Comparison of ENCODE assay signal across 1 cellular context in genomic region chr9:114551750-114552685, GRCh38.
TF ChIP-seq lines count a peak whose summit lies in the region.

No MANE protein-coding gene starts in this region.

TF ChIP-seq in GM12878, 131 proteins besides CTCF, POLR2A, EP300 and RAD21:
- TF ChIP-seq MYC (IDR thresholded peaks at IDR 0.05; ENCODE audit: insufficient read depth, insufficient read length, insufficient replicate concordance, low read length, severe bottlenecking): no peak
- no peak for TF ChIP-seq SREBF2 (IDR thresholded peaks at IDR 0.05; ENCODE audit: low read length)
- TF ChIP-seq HDAC6 (IDR thresholded peaks at IDR 0.05; ENCODE audit: unreplicated experiment): no peak
- no peak for TF ChIP-seq MEF2B (IDR thresholded peaks at IDR 0.05; ENCODE audit: partially characterized antibody, poor library complexity, severe bottlenecking)
- TF ChIP-seq ATF7 (IDR thresholded peaks at IDR 0.05; ENCODE audit: low read depth): no peak
- no peak for TF ChIP-seq BRCA1 (IDR thresholded peaks at IDR 0.05; ENCODE audit: low read depth, low read length)
- no peak for TF ChIP-seq ZBED1 (IDR thresholded peaks at IDR 0.05; ENCODE audit: borderline replicate concordance)
- TF ChIP-seq, protein P1, sequence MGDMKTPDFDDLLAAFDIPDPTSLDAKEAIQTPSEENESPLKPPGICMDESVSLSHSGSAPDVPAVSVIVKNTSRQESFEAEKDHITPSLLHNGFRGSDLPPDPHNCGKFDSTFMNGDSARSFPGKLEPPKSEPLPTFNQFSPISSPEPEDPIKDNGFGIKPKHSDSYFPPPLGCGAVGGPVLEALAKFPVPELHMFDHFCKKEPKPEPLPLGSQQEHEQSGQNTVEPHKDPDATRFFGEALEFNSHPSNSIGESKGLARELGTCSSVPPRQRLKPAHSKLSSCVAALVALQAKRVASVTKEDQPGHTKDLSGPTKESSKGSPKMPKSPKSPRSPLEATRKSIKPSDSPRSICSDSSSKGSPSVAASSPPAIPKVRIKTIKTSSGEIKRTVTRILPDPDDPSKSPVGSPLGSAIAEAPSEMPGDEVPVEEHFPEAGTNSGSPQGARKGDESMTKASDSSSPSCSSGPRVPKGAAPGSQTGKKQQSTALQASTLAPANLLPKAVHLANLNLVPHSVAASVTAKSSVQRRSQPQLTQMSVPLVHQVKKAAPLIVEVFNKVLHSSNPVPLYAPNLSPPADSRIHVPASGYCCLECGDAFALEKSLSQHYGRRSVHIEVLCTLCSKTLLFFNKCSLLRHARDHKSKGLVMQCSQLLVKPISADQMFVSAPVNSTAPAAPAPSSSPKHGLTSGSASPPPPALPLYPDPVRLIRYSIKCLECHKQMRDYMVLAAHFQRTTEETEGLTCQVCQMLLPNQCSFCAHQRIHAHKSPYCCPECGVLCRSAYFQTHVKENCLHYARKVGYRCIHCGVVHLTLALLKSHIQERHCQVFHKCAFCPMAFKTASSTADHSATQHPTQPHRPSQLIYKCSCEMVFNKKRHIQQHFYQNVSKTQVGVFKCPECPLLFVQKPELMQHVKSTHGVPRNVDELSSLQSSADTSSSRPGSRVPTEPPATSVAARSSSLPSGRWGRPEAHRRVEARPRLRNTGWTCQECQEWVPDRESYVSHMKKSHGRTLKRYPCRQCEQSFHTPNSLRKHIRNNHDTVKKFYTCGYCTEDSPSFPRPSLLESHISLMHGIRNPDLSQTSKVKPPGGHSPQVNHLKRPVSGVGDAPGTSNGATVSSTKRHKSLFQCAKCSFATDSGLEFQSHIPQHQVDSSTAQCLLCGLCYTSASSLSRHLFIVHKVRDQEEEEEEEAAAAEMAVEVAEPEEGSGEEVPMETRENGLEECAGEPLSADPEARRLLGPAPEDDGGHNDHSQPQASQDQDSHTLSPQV (IDR thresholded peaks at IDR 0.05): no peak
- TF ChIP-seq, protein P2, sequence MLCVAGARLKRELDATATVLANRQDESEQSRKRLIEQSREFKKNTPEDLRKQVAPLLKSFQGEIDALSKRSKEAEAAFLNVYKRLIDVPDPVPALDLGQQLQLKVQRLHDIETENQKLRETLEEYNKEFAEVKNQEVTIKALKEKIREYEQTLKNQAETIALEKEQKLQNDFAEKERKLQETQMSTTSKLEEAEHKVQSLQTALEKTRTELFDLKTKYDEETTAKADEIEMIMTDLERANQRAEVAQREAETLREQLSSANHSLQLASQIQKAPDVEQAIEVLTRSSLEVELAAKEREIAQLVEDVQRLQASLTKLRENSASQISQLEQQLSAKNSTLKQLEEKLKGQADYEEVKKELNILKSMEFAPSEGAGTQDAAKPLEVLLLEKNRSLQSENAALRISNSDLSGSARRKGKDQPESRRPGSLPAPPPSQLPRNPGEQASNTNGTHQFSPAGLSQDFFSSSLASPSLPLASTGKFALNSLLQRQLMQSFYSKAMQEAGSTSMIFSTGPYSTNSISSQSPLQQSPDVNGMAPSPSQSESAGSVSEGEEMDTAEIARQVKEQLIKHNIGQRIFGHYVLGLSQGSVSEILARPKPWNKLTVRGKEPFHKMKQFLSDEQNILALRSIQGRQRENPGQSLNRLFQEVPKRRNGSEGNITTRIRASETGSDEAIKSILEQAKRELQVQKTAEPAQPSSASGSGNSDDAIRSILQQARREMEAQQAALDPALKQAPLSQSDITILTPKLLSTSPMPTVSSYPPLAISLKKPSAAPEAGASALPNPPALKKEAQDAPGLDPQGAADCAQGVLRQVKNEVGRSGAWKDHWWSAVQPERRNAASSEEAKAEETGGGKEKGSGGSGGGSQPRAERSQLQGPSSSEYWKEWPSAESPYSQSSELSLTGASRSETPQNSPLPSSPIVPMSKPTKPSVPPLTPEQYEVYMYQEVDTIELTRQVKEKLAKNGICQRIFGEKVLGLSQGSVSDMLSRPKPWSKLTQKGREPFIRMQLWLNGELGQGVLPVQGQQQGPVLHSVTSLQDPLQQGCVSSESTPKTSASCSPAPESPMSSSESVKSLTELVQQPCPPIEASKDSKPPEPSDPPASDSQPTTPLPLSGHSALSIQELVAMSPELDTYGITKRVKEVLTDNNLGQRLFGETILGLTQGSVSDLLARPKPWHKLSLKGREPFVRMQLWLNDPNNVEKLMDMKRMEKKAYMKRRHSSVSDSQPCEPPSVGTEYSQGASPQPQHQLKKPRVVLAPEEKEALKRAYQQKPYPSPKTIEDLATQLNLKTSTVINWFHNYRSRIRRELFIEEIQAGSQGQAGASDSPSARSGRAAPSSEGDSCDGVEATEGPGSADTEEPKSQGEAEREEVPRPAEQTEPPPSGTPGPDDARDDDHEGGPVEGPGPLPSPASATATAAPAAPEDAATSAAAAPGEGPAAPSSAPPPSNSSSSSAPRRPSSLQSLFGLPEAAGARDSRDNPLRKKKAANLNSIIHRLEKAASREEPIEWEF (IDR thresholded peaks at IDR 0.05; ENCODE audit: insufficient replicate concordance, low read depth, low read length): no peak
- no peak for TF ChIP-seq RBBP5 (conservative IDR thresholded peaks at IDR 0.05)
- no peak for TF ChIP-seq JUND (IDR thresholded peaks at IDR 0.05; ENCODE audit: low read depth, low read length)
- no peak for TF ChIP-seq KAT2A (conservative IDR thresholded peaks at IDR 0.05; ENCODE audit: control insufficient read depth, low read depth, low read length)
- TF ChIP-seq RELB (IDR thresholded peaks at IDR 0.05; ENCODE audit: low read depth): no peak
- no peak for TF ChIP-seq CBX5 (IDR thresholded peaks at IDR 0.05; ENCODE audit: low read depth)
